Comparison of ENCODE assay signal across 18 cellular contexts in the genomic region with DNA sequence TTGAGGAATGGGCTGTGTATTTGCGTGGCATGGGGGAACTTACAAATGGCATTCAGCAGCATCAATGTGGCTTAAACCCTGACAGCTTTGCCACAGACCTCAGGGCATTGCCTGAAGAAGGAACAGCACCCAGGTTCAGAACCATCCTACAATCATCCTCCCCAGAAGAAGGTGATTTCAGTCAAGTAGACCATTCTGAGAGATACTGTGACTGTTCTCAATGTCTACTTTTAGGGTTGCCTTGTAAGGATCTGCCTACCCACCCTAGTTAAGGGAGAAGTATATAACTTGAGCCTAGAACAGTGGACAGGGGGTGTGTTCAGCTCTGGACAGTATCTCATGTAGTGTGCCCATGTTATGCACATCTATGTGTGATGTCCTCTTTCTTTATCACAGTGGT. TPM values are rescaled to one million over a fixed set of nuclear protein-coding genes. Genes with fewer than 3 reads are reported as not detected.
DNase-seq lines count a peak whose midpoint lies in the region; TF ChIP-seq lines count a peak whose summit lies in the region.
"Had no signal": no experiment of that assay in that cellular context is flagged by ENCODE, and none has a peak within 500 bp of the region (broad histone marks: within the 10 kb centered on the region; RNA-seq: fewer than 3 reads in every experiment).

No MANE protein-coding gene starts in this region.

- H3K4me3 Mint-ChIP-seq in type B pancreatic cell, result peak overlapping the region; percentile 93

- no peak overlapping the region for H3K4me3 ChIP-seq in mammary epithelial cell (replicated peaks in 1 of 3; ENCODE audit: insufficient read depth in 1 of 3, low read depth in 2 of 3, low read length in 3 of 3)
- H3K4me3 ChIP-seq in breast epithelium, result no peak overlapping the region
- peak overlapping the region; percentile 70 for H3K4me3 ChIP-seq in coronary artery
- H3K4me3 ChIP-seq in mesenchymal stem cell (ENCODE audit: insufficient read depth in 1 of 2, low read depth in 1 of 2, low read length in 2 of 2), result peak overlapping the region in 1 of 2 experiments; percentile 98

- TF ChIP-seq POLR2A in breast epithelium (IDR thresholded peaks at IDR 0.05), result no peak

- H4K8ac ChIP-seq in mesenchymal stem cell (ENCODE audit: low read length), result no peak overlapping the region

- in situ Hi-C loops in mammary epithelial cell (cut with MboI; ENCODE audit: low sequenced_read_pairs in 2 of 2), result no loop called here

- peaks cover 6% of the 10 kb centered on the region for H3K9me3 Mint-ChIP-seq in type B pancreatic cell
- H3K9me3 Mint-ChIP-seq: activated CD8-positive, alpha-beta T cell treated with anti-CD3 and anti-CD28 coated beads for 36 hours had no signal

- peak overlapping the region in 1 of 2 experiments; percentile 54 for H3K23ac ChIP-seq in mesenchymal stem cell (ENCODE audit: low read length in 2 of 2)

- H3K9ac ChIP-seq in mammary epithelial cell (ENCODE audit: insufficient read depth, low read length) (no peak overlapping the region), mesenchymal stem cell (ENCODE audit: low read length) (peak overlapping the region; percentile 95)
- H3K9ac ChIP-seq: BLaER1 treated with 17β-estradiol and CSF1 and Interleukin-3, amounts not matched to agents 10 nM and 100 nM had no signal

- no peak overlapping the region for H3K27ac Mint-ChIP-seq in type B pancreatic cell
- H3K27ac Mint-ChIP-seq: activated CD8-positive, alpha-beta T cell treated with anti-CD3 and anti-CD28 coated beads for 36 hours had no signal

- H3K36me3 ChIP-seq in mammary epithelial cell (ENCODE audit: insufficient read depth, low read length), result no peaks in the 10 kb centered on the region
- no peaks in the 10 kb centered on the region for H3K36me3 ChIP-seq in breast epithelium
- H3K36me3 ChIP-seq in mesenchymal stem cell (ENCODE audit: control insufficient read depth in 1 of 2, insufficient read depth in 2 of 2, low read depth in 1 of 2, low read length in 2 of 2), result peaks cover 0 to 3% of the 10 kb centered on the region in 2 experiments
- H3K36me3 ChIP-seq: BLaER1 treated with 17β-estradiol and CSF1 and Interleukin-3, amounts not matched to agents 10 nM and 100 nM; gastroesophageal sphincter; pancreas; right lobe of liver had no signal

- peaks cover 34% of the 10 kb centered on the region for H3K4me1 ChIP-seq in mammary epithelial cell (ENCODE audit: insufficient read depth, low read length)
- H3K4me1 ChIP-seq in breast epithelium, result no peaks in the 10 kb centered on the region
- H3K4me1 ChIP-seq in mesenchymal stem cell (ENCODE audit: control insufficient read depth, insufficient read depth, low read depth, low read length), result peaks cover 12% of the 10 kb centered on the region
- H3K4me1 ChIP-seq: pancreas had no signal

- peak overlapping the region; percentile 93 for H3K4me2 ChIP-seq in mammary epithelial cell (ENCODE audit: insufficient read depth, low read depth, low read length)
- H3K4me2 ChIP-seq in mesenchymal stem cell (ENCODE audit: low read length, poor library complexity, severe bottlenecking), result no peak overlapping the region

- H2BK15ac ChIP-seq in mesenchymal stem cell (ENCODE audit: low read depth, poor library complexity, severe bottlenecking), result no peak overlapping the region

- H3K27me3 ChIP-seq in mammary epithelial cell (ENCODE audit: insufficient read depth, low read length) (no peaks in the 10 kb centered on the region), breast epithelium (peaks cover 0 to 69% of the 10 kb centered on the region in 2 donors), mesenchymal stem cell (ENCODE audit: control insufficient read depth in 1 of 2, insufficient read depth in 1 of 2, low read length in 2 of 2) (peaks cover 5 to 6% of the 10 kb centered on the region in 2 experiments)
- H3K27me3 ChIP-seq: BLaER1 treated with 17β-estradiol and CSF1 and Interleukin-3, amounts not matched to agents 10 nM and 100 nM had no signal

- dilution Hi-C loops in mammary epithelial cell (cut with HindIII; ENCODE audit: low sequenced_read_pairs), result no loop called here

- H3K27me3 Mint-ChIP-seq in type B pancreatic cell, result peaks cover 99% of the 10 kb centered on the region

- H2BK12ac ChIP-seq in mesenchymal stem cell (ENCODE audit: low read length in 2 of 2), result peak overlapping the region in 1 of 2 experiments; percentile 23

- H3K4me1 Mint-ChIP-seq in type B pancreatic cell (ENCODE audit: unreplicated experiment), result peaks cover 36% of the 10 kb centered on the region

- H2BK5ac ChIP-seq in mesenchymal stem cell (ENCODE audit: low read depth, low read length, poor library complexity, severe bottlenecking), result no peak overlapping the region

- H2AK5ac ChIP-seq in mesenchymal stem cell (ENCODE audit: low read length, severe bottlenecking), result peak overlapping the region; percentile 84

- H3K36me3 Mint-ChIP-seq in type B pancreatic cell, result no peaks in the 10 kb centered on the region

- peaks cover 12% of the 10 kb centered on the region for H3K79me2 ChIP-seq in mammary epithelial cell (ENCODE audit: insufficient read depth, low read length)

- CTCF ChIA-PET in mammary epithelial cell (lab: Charles Lee; ENCODE audit: low non-redundant PET), result interaction anchor here (0.8 kb wide), 1 partner anchor 17 kb away, joined by 3 read pairs; no protein-coding TSS in a partner anchor

- no peak overlapping the region for H3K4ac ChIP-seq in mesenchymal stem cell (ENCODE audit: low read depth in 1 of 2, low read length in 2 of 2)

- H2BK120ac ChIP-seq in mesenchymal stem cell (ENCODE audit: low read depth, low read length), result no peak overlapping the region

- intact Hi-C loops in mammary epithelial cell (cut with micrococcal nuclease) (loop anchor here (5.0 kb wide), 1 partner anchor 33 kb away; no protein-coding TSS in a partner anchor), breast epithelium (cut with DNase I; ENCODE audit: low total_unique reads) (no loop called here)

- DNase-seq in mammary epithelial cell, result no peak
- DNase-seq in breast epithelium (ENCODE audit: low spot score in 2 of 2), result no peak
- no peak for DNase-seq in coronary artery (ENCODE audit: low spot score)
- no peak for DNase-seq in mesenchymal stem cell
- DNase-seq in type B pancreatic cell (ENCODE audit: extremely low spot score, unreplicated experiment), result no peak
- DNase-seq in COLO829 (ENCODE audit: low spot score), result no peak
- DNase-seq in dermis blood vessel endothelial cell, result no peak
- no peak for DNase-seq in NCI-H2107 (lab: John Stamatoyannopoulos, UW)
- DNase-seq: activated CD8-positive, alpha-beta T cell treated with anti-CD3 and anti-CD28 coated beads for 36 hours; GOT3; kidney; NCI-H1694; pancreas; right lobe of liver had no signal

- no peak overlapping the region for H4K91ac ChIP-seq in mesenchymal stem cell (ENCODE audit: low read length)

- BruUV-seq in mammary epithelial cell (replicated peaks; lab: Mats Ljungman, UMichigan), result no TSS peak

- H3K27ac ChIP-seq in mammary epithelial cell (ENCODE audit: insufficient read depth, low read depth, low read length), result no peak overlapping the region
- no peak overlapping the region for H3K27ac ChIP-seq in breast epithelium
- H3K27ac ChIP-seq in coronary artery, result no peak overlapping the region
- no peak overlapping the region for H3K27ac ChIP-seq in mesenchymal stem cell (ENCODE audit: low read length, poor library complexity, severe bottlenecking)
- H3K27ac ChIP-seq: BLaER1 treated with 17β-estradiol and CSF1 and Interleukin-3, amounts not matched to agents 10 nM and 100 nM; pancreas; right lobe of liver had no signal

- peak overlapping the region; percentile 47 for H2AFZ ChIP-seq in mammary epithelial cell (ENCODE audit: low read depth, low read length)
- H2AFZ ChIP-seq in mesenchymal stem cell (ENCODE audit: low read depth, low read length), result no peak overlapping the region

- no peak overlapping the region for H3K18ac ChIP-seq in mesenchymal stem cell (ENCODE audit: low read depth in 1 of 2, low read length in 2 of 2)

- WGBS in mammary epithelial cell (ENCODE audit: low coverage, missing lambda C conversion rate), result 13% methylated on average over 1 of the region's 1 CpG
- whole genome bisulfite sequencing in mesenchymal stem cell, result 36% methylated on average over 1 of the region's 1 CpG

- peaks cover 3% of the 10 kb centered on the region for H3K79me1 ChIP-seq in mesenchymal stem cell (replicated peaks; ENCODE audit: low read length, poor library complexity, severe bottlenecking)

- TF ChIP-seq CTCF in mammary epithelial cell (conservative IDR thresholded peaks at IDR 0.05 in 1 of 2, IDR thresholded peaks at IDR 0.05 in 1 of 2; ENCODE audit: extremely low read depth in 1 of 2, insufficient read depth in 1 of 2, low read depth in 1 of 2, low read length in 2 of 2) (no peak), breast epithelium (IDR thresholded peaks at IDR 0.05) (no peak), coronary artery (IDR thresholded peaks at IDR 0.05) (no peak), type B pancreatic cell (conservative IDR thresholded peaks at IDR 0.05) (no peak)

- H3K9me3 ChIP-seq in mammary epithelial cell (replicated peaks; ENCODE audit: insufficient read depth, low read length), result no peaks in the 10 kb centered on the region
- H3K9me3 ChIP-seq in breast epithelium, result no peaks in the 10 kb centered on the region
- no peaks in the 10 kb centered on the region for H3K9me3 ChIP-seq in mesenchymal stem cell (ENCODE audit: control insufficient read depth, low read length)
- H3K9me3 ChIP-seq: gastroesophageal sphincter, pancreas, right lobe of liver had no signal

- H4K20me1 ChIP-seq in mammary epithelial cell (ENCODE audit: insufficient read depth, low read length), result no peaks in the 10 kb centered on the region
- H4K20me1 ChIP-seq: BLaER1 treated with 17β-estradiol and CSF1 and Interleukin-3, amounts not matched to agents 10 nM and 100 nM had no signal

- H3K14ac ChIP-seq in mesenchymal stem cell (ENCODE audit: low read length in 2 of 2), result no peak overlapping the region

RNA-seq across cellular contexts. Expression of a gene that starts 1.6 kb away (rescaled TPM):
- 1 to 10 TPM in 1 of 2 donors, under 1 TPM in 1; 0.17 to 2.9 TPM for total RNA-seq in mammary epithelial cell
- polyA plus RNA-seq in mammary epithelial cell, result 3.9 TPM
- 19.9 TPM for polyA minus RNA-seq in mammary epithelial cell
- total RNA-seq in breast epithelium, result not detected
- polyA plus RNA-seq in mesenchymal stem cell (2013, experiment 1 of 2), result 3.1 TPM
- polyA plus RNA-seq in mesenchymal stem cell (2013, experiment 2 of 2), result 3.2 TPM
- total RNA-seq in type B pancreatic cell (ENCODE audit: low replicate concordance), result 0.75 and 0.76 TPM in 2 replicates
- under 0.01 and 0.17 TPM in 2 replicates for total RNA-seq in dermis blood vessel endothelial cell
- total RNA-seq: activated CD8-positive, alpha-beta T cell treated with anti-CD3 and anti-CD28 coated beads for 36 hours; lung microvascular endothelial cell; pancreas; right lobe of liver; ureter had no signal
- polyA plus RNA-seq: pancreas had no signal
